ENCODE assay signal across 3 cellular contexts in genomic region chr2:26665296-26665695, GRCh38. TPM values are rescaled to one million over a fixed set of nuclear protein-coding genes. Genes with fewer than 3 reads are reported as not detected.
"Had no signal": no experiment of that assay in that cellular context is flagged by ENCODE, and none has a peak within 500 bp of the region (broad histone marks: within the 10 kb centered on the region; RNA-seq: fewer than 3 reads in every experiment).

No MANE protein-coding gene starts in this region.

RNA-seq across cellular contexts. Expression of gene CIB4, which starts 24.1 kb away (rescaled TPM):
- total RNA-seq: LHCN-M2, M059J, MCF 10A had no signal

RNA-seq across cellular contexts. Expression of gene KCNK3, which starts 27.2 kb away (rescaled TPM):
- total RNA-seq: LHCN-M2, MCF 10A had no signal
